ENCODE assay signal across 1 cellular context in the genomic region with DNA sequence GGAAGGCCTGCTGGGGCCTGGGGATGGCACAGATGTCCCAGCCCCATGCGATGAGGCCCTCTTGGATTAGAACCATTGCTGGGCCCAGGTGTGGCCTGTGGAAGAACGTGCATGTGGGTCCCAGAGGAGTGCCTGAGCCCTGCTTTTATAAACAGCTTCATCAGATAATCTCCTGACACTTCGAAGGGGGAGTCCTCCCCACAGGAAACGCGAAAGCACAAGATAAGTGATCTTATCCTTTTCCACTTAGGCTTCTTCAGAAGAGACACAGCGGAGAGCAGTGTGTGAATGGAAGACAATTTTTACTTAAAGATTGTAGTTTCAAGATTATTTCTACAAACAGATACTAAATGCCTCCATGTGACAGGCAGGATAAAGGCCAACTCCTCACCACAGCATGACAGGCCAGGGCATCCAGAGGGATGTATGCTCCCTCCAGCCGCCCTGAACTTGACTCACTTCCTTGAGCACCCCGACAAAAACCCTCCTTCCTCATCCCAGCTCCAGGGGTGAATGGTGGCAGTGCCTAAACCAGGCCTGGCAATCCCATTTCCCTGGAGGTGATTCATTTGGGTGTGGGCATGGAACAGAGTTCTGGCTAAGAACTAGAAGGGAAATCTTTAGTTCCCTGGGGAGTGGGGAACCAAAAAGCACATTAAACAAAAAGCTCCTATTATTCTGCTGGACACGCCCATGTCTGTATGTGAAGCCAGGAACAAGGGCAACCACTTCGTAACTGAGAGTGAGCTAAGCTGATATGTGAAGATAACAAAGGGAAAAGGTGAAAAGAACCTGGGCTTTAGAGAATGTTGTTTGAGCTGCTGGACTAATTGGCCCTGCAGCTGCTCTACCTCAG.
TF ChIP-seq lines count a peak whose summit lies in the region.

No MANE protein-coding gene starts in this region.

TF ChIP-seq in K562, 482 proteins besides CTCF, POLR2A, EP300 and RAD21 (continued from another document):
- TF ChIP-seq, protein P1, sequence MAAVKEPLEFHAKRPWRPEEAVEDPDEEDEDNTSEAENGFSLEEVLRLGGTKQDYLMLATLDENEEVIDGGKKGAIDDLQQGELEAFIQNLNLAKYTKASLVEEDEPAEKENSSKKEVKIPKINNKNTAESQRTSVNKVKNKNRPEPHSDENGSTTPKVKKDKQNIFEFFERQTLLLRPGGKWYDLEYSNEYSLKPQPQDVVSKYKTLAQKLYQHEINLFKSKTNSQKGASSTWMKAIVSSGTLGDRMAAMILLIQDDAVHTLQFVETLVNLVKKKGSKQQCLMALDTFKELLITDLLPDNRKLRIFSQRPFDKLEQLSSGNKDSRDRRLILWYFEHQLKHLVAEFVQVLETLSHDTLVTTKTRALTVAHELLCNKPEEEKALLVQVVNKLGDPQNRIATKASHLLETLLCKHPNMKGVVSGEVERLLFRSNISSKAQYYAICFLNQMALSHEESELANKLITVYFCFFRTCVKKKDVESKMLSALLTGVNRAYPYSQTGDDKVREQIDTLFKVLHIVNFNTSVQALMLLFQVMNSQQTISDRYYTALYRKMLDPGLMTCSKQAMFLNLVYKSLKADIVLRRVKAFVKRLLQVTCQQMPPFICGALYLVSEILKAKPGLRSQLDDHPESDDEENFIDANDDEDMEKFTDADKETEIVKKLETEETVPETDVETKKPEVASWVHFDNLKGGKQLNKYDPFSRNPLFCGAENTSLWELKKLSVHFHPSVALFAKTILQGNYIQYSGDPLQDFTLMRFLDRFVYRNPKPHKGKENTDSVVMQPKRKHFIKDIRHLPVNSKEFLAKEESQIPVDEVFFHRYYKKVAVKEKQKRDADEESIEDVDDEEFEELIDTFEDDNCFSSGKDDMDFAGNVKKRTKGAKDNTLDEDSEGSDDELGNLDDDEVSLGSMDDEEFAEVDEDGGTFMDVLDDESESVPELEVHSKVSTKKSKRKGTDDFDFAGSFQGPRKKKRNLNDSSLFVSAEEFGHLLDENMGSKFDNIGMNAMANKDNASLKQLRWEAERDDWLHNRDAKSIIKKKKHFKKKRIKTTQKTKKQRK (IDR thresholded peaks at IDR 0.05; ENCODE audit: borderline replicate concordance, low read depth, low read length) = no peak
- TF ChIP-seq, protein P2, sequence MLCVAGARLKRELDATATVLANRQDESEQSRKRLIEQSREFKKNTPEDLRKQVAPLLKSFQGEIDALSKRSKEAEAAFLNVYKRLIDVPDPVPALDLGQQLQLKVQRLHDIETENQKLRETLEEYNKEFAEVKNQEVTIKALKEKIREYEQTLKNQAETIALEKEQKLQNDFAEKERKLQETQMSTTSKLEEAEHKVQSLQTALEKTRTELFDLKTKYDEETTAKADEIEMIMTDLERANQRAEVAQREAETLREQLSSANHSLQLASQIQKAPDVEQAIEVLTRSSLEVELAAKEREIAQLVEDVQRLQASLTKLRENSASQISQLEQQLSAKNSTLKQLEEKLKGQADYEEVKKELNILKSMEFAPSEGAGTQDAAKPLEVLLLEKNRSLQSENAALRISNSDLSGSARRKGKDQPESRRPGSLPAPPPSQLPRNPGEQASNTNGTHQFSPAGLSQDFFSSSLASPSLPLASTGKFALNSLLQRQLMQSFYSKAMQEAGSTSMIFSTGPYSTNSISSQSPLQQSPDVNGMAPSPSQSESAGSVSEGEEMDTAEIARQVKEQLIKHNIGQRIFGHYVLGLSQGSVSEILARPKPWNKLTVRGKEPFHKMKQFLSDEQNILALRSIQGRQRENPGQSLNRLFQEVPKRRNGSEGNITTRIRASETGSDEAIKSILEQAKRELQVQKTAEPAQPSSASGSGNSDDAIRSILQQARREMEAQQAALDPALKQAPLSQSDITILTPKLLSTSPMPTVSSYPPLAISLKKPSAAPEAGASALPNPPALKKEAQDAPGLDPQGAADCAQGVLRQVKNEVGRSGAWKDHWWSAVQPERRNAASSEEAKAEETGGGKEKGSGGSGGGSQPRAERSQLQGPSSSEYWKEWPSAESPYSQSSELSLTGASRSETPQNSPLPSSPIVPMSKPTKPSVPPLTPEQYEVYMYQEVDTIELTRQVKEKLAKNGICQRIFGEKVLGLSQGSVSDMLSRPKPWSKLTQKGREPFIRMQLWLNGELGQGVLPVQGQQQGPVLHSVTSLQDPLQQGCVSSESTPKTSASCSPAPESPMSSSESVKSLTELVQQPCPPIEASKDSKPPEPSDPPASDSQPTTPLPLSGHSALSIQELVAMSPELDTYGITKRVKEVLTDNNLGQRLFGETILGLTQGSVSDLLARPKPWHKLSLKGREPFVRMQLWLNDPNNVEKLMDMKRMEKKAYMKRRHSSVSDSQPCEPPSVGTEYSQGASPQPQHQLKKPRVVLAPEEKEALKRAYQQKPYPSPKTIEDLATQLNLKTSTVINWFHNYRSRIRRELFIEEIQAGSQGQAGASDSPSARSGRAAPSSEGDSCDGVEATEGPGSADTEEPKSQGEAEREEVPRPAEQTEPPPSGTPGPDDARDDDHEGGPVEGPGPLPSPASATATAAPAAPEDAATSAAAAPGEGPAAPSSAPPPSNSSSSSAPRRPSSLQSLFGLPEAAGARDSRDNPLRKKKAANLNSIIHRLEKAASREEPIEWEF (CRISPR knock-in tag; IDR thresholded peaks at IDR 0.05) = no peak
- TF ChIP-seq MECOM (CRISPR knock-in tag; IDR thresholded peaks at IDR 0.05) (no peak), HNRNPK (IDR thresholded peaks at IDR 0.05; ENCODE audit: low read depth, low read length, poor library complexity, severe bottlenecking) (no peak), SOX6 (IDR thresholded peaks at IDR 0.05) (peak; percentile 29; the same call in 1 of the 2 replicates), CREM (IDR thresholded peaks at IDR 0.05; ENCODE audit: low read depth) (peak; percentile 41; the same call in 1 of the 2 replicates), KDM4B (IDR thresholded peaks at IDR 0.05; ENCODE audit: borderline replicate concordance in 2 of 2, low read depth in 1 of 2) (no peak), EHMT2 (IDR thresholded peaks at IDR 0.05) (no peak), TCF3 (CRISPR knock-in tag; IDR thresholded peaks at IDR 0.05) (peak; percentile 30; the same call in 1 of the 2 replicates), ATF1 (CRISPR knock-in tag; IDR thresholded peaks at IDR 0.05) (no peak), ATF1 (tag; IDR thresholded peaks at IDR 0.05) (peak; percentile 17; the same call in 1 of the 2 replicates), GABPA (tag; conservative IDR thresholded peaks at IDR 0.05; ENCODE audit: low read depth) (peak; percentile 80), TEAD4 (IDR thresholded peaks at IDR 0.05; ENCODE audit: low read length) (0 out of 2 replicates have a peak, but pooled peaks have one; percentile 60), TEAD4 (CRISPR knock-in tag; IDR thresholded peaks at IDR 0.05; ENCODE audit: borderline replicate concordance) (no peak), CBFA2T2 (conservative IDR thresholded peaks at IDR 0.05) (0 out of 2 replicates have a peak, but pooled peaks have one; percentile 11), ETV1 (tag; conservative IDR thresholded peaks at IDR 0.05; ENCODE audit: low read depth) (peak; percentile 40; the same call in 1 of the 2 replicates), ZNF766 (CRISPR knock-in tag; conservative IDR thresholded peaks at IDR 0.05) (0 out of 2 replicates have a peak, but pooled peaks have one; percentile 24), KLF16 (IDR thresholded peaks at IDR 0.05) (peak; percentile 68; the same call in 1 of the 2 replicates), CSDE1 (IDR thresholded peaks at IDR 0.05) (no peak), RCOR1 (IDR thresholded peaks at IDR 0.05; ENCODE audit: borderline replicate concordance in 1 of 2, low read depth in 2 of 2, low read length in 2 of 2) (peak in 1 of 2 experiments; percentile 68; a peak in 1 of 4 replicates), MAZ (CRISPR knock-in tag; conservative IDR thresholded peaks at IDR 0.05 in 1 of 2, IDR thresholded peaks at IDR 0.05 in 1 of 2) (no peak), TAL1 (IDR thresholded peaks at IDR 0.05) (peak; percentile 35; the same call in 1 of the 2 replicates), CTBP1 (IDR thresholded peaks at IDR 0.05; ENCODE audit: borderline replicate concordance) (peak; percentile 17; the same call in 1 of the 2 replicates), MEIS2 (IDR thresholded peaks at IDR 0.05; ENCODE audit: partially characterized antibody) (no peak), FOXJ2 (tag; IDR thresholded peaks at IDR 0.05) (0 out of 2 replicates have a peak, but pooled peaks have one; percentile 14)
- TF ChIP-seq, protein P3, sequence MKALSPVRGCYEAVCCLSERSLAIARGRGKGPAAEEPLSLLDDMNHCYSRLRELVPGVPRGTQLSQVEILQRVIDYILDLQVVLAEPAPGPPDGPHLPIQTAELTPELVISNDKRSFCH (CRISPR knock-in tag; IDR thresholded peaks at IDR 0.05) = no peak
- TF ChIP-seq, protein P3 (tag; IDR thresholded peaks at IDR 0.05) = 0 out of 2 replicates have a peak, but pooled peaks have one; percentile 11
- TF ChIP-seq, protein P4, sequence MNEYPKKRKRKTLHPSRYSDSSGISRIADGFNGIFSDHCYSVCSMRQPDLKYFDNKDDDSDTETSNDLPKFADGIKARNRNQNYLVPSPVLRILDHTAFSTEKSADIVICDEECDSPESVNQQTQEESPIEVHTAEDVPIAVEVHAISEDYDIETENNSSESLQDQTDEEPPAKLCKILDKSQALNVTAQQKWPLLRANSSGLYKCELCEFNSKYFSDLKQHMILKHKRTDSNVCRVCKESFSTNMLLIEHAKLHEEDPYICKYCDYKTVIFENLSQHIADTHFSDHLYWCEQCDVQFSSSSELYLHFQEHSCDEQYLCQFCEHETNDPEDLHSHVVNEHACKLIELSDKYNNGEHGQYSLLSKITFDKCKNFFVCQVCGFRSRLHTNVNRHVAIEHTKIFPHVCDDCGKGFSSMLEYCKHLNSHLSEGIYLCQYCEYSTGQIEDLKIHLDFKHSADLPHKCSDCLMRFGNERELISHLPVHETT (CRISPR knock-in tag; conservative IDR thresholded peaks at IDR 0.05 in 1 of 2, IDR thresholded peaks at IDR 0.05 in 1 of 2) = peak in 1 of 2 experiments; percentile 64; a peak in 1 of 4 replicates
- TF ChIP-seq, protein P5, sequence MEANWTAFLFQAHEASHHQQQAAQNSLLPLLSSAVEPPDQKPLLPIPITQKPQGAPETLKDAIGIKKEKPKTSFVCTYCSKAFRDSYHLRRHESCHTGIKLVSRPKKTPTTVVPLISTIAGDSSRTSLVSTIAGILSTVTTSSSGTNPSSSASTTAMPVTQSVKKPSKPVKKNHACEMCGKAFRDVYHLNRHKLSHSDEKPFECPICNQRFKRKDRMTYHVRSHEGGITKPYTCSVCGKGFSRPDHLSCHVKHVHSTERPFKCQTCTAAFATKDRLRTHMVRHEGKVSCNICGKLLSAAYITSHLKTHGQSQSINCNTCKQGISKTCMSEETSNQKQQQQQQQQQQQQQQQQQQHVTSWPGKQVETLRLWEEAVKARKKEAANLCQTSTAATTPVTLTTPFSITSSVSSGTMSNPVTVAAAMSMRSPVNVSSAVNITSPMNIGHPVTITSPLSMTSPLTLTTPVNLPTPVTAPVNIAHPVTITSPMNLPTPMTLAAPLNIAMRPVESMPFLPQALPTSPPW (CRISPR knock-in tag; IDR thresholded peaks at IDR 0.05) = peak; percentile 94
- TF ChIP-seq, protein P6, sequence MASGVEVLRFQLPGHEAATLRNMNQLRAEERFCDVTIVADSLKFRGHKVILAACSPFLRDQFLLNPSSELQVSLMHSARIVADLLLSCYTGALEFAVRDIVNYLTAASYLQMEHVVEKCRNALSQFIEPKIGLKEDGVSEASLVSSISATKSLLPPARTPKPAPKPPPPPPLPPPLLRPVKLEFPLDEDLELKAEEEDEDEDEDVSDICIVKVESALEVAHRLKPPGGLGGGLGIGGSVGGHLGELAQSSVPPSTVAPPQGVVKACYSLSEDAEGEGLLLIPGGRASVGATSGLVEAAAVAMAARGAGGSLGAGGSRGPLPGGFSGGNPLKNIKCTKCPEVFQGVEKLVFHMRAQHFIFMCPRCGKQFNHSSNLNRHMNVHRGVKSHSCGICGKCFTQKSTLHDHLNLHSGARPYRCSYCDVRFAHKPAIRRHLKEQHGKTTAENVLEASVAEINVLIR (CRISPR knock-in tag; IDR thresholded peaks at IDR 0.05) = 0 out of 2 replicates have a peak, but pooled peaks have one; percentile 25
- TF ChIP-seq, protein P7, sequence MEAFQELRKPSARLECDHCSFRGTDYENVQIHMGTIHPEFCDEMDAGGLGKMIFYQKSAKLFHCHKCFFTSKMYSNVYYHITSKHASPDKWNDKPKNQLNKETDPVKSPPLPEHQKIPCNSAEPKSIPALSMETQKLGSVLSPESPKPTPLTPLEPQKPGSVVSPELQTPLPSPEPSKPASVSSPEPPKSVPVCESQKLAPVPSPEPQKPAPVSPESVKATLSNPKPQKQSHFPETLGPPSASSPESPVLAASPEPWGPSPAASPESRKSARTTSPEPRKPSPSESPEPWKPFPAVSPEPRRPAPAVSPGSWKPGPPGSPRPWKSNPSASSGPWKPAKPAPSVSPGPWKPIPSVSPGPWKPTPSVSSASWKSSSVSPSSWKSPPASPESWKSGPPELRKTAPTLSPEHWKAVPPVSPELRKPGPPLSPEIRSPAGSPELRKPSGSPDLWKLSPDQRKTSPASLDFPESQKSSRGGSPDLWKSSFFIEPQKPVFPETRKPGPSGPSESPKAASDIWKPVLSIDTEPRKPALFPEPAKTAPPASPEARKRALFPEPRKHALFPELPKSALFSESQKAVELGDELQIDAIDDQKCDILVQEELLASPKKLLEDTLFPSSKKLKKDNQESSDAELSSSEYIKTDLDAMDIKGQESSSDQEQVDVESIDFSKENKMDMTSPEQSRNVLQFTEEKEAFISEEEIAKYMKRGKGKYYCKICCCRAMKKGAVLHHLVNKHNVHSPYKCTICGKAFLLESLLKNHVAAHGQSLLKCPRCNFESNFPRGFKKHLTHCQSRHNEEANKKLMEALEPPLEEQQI (IDR thresholded peaks at IDR 0.05) = no peak
